In the genomic region with DNA sequence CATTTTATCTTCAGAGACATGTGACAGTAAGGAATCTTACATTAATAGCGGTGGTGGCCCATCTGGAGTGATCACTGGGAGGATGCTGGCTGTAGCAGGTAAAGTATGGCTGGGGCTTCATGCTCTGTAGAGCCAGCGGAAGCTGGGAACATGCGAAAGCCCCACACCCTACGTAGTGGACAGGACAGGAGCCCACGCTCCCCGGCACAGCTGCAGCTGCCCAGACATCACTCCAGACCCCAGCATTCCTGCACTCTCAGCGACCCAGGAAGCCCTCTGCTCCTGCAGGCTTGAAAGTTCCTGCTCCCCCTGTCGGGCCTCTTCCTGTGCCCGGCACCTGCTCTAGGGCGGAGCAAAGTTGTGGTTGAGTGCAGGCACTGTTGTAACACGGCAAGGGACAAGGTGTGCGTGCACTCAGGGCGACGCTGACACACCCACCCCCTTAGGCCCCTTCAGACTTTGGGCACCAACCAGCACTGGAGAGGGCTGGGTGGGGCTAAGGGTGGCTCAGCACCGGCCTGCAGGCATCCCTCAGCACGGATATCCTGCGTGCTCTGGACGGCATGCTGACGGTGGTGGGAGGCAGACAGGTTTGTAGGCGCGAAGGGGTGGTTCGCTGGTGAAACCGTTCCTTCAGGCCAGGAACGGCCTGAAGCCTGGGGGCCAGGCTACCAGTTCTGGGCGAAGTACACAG, we compare ENCODE assay signal across 16 cellular contexts.
DNase-seq lines count a peak whose midpoint lies in the region; ATAC-seq, FAIRE-seq and TF ChIP-seq lines count a peak whose summit lies in the region.
"Had no signal": no experiment of that assay in that cellular context is flagged by ENCODE, and none has a peak within 500 bp of the region (broad histone marks: within the 10 kb centered on the region; RNA-seq: fewer than 3 reads in every experiment).

No MANE protein-coding gene starts in this region.

- no peak overlapping the region for H3K9ac ChIP-seq in kidney (ENCODE audit: low read length in 2 of 2)
- H3K9ac ChIP-seq: BLaER1 treated with 17β-estradiol and CSF1 and Interleukin-3, amounts not matched to agents 10 nM and 100 nM; GM23248 had no signal

- no peaks in the 10 kb centered on the region for H3K36me3 ChIP-seq in RWPE2 (ENCODE audit: low read depth)
- no peaks in the 10 kb centered on the region for H3K36me3 ChIP-seq in kidney (ENCODE audit: control insufficient read depth in 1 of 2, insufficient read depth in 2 of 2, low read length in 2 of 2)
- no peaks in the 10 kb centered on the region for H3K36me3 ChIP-seq in body of pancreas (replicated peaks in 1 of 2; ENCODE audit: insufficient read depth in 1 of 2, low read depth in 2 of 2)
- H3K36me3 ChIP-seq: BLaER1 treated with 17β-estradiol and CSF1 and Interleukin-3, amounts not matched to agents 10 nM and 100 nM had no signal

- H3K4me3 ChIP-seq in RWPE2 (ENCODE audit: severe bottlenecking) (no peak overlapping the region), kidney (ENCODE audit: low read length in 2 of 2) (no peak overlapping the region), dorsolateral prefrontal cortex (no peak overlapping the region), body of pancreas (no peak overlapping the region)
- H3K4me3 ChIP-seq: BLaER1 treated with 17β-estradiol and CSF1 and Interleukin-3, amounts not matched to agents 10 nM and 100 nM; GM23248 had no signal

- intact Hi-C loops in kidney (cut with DNase I) (no loop called here), posterior vena cava (cut with DNase I) (no loop called here), dorsolateral prefrontal cortex (cut with DNase I) (no loop called here), body of pancreas (cut with DNase I) (no loop called here)

- no peaks in the 10 kb centered on the region for H3K9me3 ChIP-seq in RWPE2 (ENCODE audit: severe bottlenecking)
- peaks cover 0 to 7% of the 10 kb centered on the region in 2 donors for H3K9me3 ChIP-seq in kidney (ENCODE audit: control insufficient read depth in 1 of 2, low read length in 2 of 2)
- no peaks in the 10 kb centered on the region for H3K9me3 ChIP-seq in body of pancreas

- WGBS in body of pancreas, 2 donors: 72 to 75% methylated on average over 24 to 25 of the region's 25 CpGs

- ATAC-seq in RWPE2 (ENCODE audit: low read depth): no peak
- no peak for ATAC-seq in body of pancreas

- TF ChIP-seq CTCF in RWPE2 (IDR thresholded peaks at IDR 0.05; ENCODE audit: poor library complexity, severe bottlenecking): no peak
- TF ChIP-seq CTCF in kidney (IDR thresholded peaks at IDR 0.05; ENCODE audit: borderline replicate concordance, extremely low read depth, insufficient read depth): no peak
- TF ChIP-seq CTCF in dorsolateral prefrontal cortex (IDR thresholded peaks at IDR 0.05 in 54 of 56, conservative IDR thresholded peaks at IDR 0.05 in 2 of 56; ENCODE audit: low read depth in 1 of 56, partially characterized antibody in 56 of 56): no peak
- no peak for TF ChIP-seq CTCF in body of pancreas (IDR thresholded peaks at IDR 0.05)

- H3K4me1 ChIP-seq in RWPE2 (ENCODE audit: insufficient read depth, poor library complexity, severe bottlenecking): no peaks in the 10 kb centered on the region
- no peaks in the 10 kb centered on the region for H3K4me1 ChIP-seq in kidney (ENCODE audit: control insufficient read depth in 1 of 2, insufficient read depth in 1 of 2, low read depth in 1 of 2, low read length in 2 of 2)
- no peaks in the 10 kb centered on the region for H3K4me1 ChIP-seq in body of pancreas
- H3K4me1 ChIP-seq: BLaER1 treated with 17β-estradiol and CSF1 and Interleukin-3, amounts not matched to agents 10 nM and 100 nM had no signal

- DNase-seq in Daoy (ENCODE audit: low read depth) (peak; percentile 37), RWPE2 (ENCODE audit: low spot score) (peak; percentile 41), kidney (peak; percentile 64), posterior vena cava (ENCODE audit: low spot score) (peak; percentile 67), DMS114 treated with DMSO at 0.1 percent for 48 hours (lab: John Stamatoyannopoulos, UW; ENCODE audit: unreplicated experiment) (no peak), dorsolateral prefrontal cortex (no peak), body of pancreas (no peak), HCEC 1CT (no peak)
- DNase-seq: 8988T; ACHN; CD4-positive, CD25-positive, alpha-beta regulatory T cell; DMS79 treated with DMSO at 0.1 percent for 48 hours; GF-D8; GM23248; H9 had no signal

- no peak overlapping the region for H3K27ac ChIP-seq in RWPE2 (ENCODE audit: poor library complexity, severe bottlenecking)
- no peak overlapping the region for H3K27ac ChIP-seq in kidney (ENCODE audit: low read depth in 2 of 2, low read length in 2 of 2)
- H3K27ac ChIP-seq in dorsolateral prefrontal cortex: no peak overlapping the region
- no peak overlapping the region for H3K27ac ChIP-seq in body of pancreas
- H3K27ac ChIP-seq: BLaER1 treated with 17β-estradiol and CSF1 and Interleukin-3, amounts not matched to agents 10 nM and 100 nM; GM23248 had no signal

- TF ChIP-seq POLR2A in body of pancreas (IDR thresholded peaks at IDR 0.05): no peak

- peaks cover 12% of the 10 kb centered on the region for H3K27me3 ChIP-seq in RWPE2 (ENCODE audit: insufficient read depth, poor library complexity, severe bottlenecking)
- no peaks in the 10 kb centered on the region for H3K27me3 ChIP-seq in dorsolateral prefrontal cortex
- H3K27me3 ChIP-seq in body of pancreas: no peaks in the 10 kb centered on the region
- H3K27me3 ChIP-seq: BLaER1 treated with 17β-estradiol and CSF1 and Interleukin-3, amounts not matched to agents 10 nM and 100 nM had no signal

- FAIRE-seq in kidney (lab: Jason Lieb, UNC): no peak

Comparison
In these comparisons a context has a peak if more than half of its experiments do, and no peak if none do; other contexts are left out.
1. DNase-seq: peak in Daoy (single experiment), RWPE2 (single experiment), kidney (single experiment) and posterior vena cava (single experiment); none in DMS114 treated with DMSO at 0.1 percent for 48 hours (single experiment), dorsolateral prefrontal cortex (0 of 10), body of pancreas (0 of 4) and HCEC 1CT (single experiment).